In genomic region chr11:108914981-108915380, GRCh38 we compare ENCODE assay signal across 16 cellular contexts.
"Had no signal": no experiment of that assay in that cellular context is flagged by ENCODE, and none has a peak within 500 bp of the region (broad histone marks: within the 10 kb centered on the region; RNA-seq: fewer than 3 reads in every experiment).

No MANE protein-coding gene starts in this region.

- H3K27ac Mint-ChIP-seq: activated naive CD4-positive, alpha-beta T cell treated with anti-CD3 and anti-CD28 coated beads for 36 hours; activated T-helper 17 cell treated with anti-CD3 and anti-CD28 coated beads, Interleukin-2, amount 50 U/mL, for 72 hours; naive thymus-derived CD4-positive, alpha-beta T cell; stimulated activated naive CD8-positive, alpha-beta T cell treated with anti-CD3 and anti-CD28 coated beads, Interleukin-15, amount 100 ng/mL, for 72 hours had no signal

- H3K9me3 ChIP-seq: colonic mucosa, mucosa of descending colon, ovary, right lobe of liver, spleen, upper lobe of left lung had no signal

- ATAC-seq: activated CD4-positive, CD25-positive, alpha-beta regulatory T cell treated with anti-CD3 and anti-CD28 coated beads, Interleukin-2, amount 50 U/mL, for 24 hours; activated T-helper 17 cell treated with anti-CD3 and anti-CD28 coated beads, Interleukin-2, amount 50 U/mL, for 72 hours; left lobe of liver; mucosa of descending colon; naive thymus-derived CD4-positive, alpha-beta T cell; right lobe of liver; stimulated activated naive CD8-positive, alpha-beta T cell treated with anti-CD3 and anti-CD28 coated beads, Interleukin-15, amount 100 ng/mL, for 72 hours had no signal

- H3K27me3 ChIP-seq: colonic mucosa, ovary, right lobe of liver, spleen, upper lobe of left lung had no signal

- H3K27ac ChIP-seq: colonic mucosa, ovary, right lobe of liver, spleen, upper lobe of left lung had no signal

- H3K4me3 ChIP-seq: colonic mucosa, mucosa of descending colon, ovary, right lobe of liver, spleen, upper lobe of left lung had no signal

- H3K4me1 ChIP-seq: colonic mucosa, right lobe of liver had no signal

- H3K9me3 Mint-ChIP-seq: activated naive CD4-positive, alpha-beta T cell treated with anti-CD3 and anti-CD28 coated beads for 36 hours; activated T-helper 17 cell treated with anti-CD3 and anti-CD28 coated beads, Interleukin-2, amount 50 U/mL, for 72 hours; naive thymus-derived CD4-positive, alpha-beta T cell; stimulated activated naive CD8-positive, alpha-beta T cell treated with anti-CD3 and anti-CD28 coated beads, Interleukin-15, amount 100 ng/mL, for 72 hours had no signal

- H3K27me3 Mint-ChIP-seq: activated T-helper 17 cell treated with anti-CD3 and anti-CD28 coated beads, Interleukin-2, amount 50 U/mL, for 72 hours; naive thymus-derived CD4-positive, alpha-beta T cell; stimulated activated naive CD8-positive, alpha-beta T cell treated with anti-CD3 and anti-CD28 coated beads, Interleukin-15, amount 100 ng/mL, for 72 hours had no signal

- H3K36me3 ChIP-seq: colonic mucosa, ovary, right lobe of liver, upper lobe of left lung had no signal

- H3K4me1 Mint-ChIP-seq: activated T-helper 17 cell treated with anti-CD3 and anti-CD28 coated beads, Interleukin-2, amount 50 U/mL, for 72 hours; stimulated activated naive CD8-positive, alpha-beta T cell treated with anti-CD3 and anti-CD28 coated beads, Interleukin-15, amount 100 ng/mL, for 72 hours had no signal

- DNase-seq: activated naive CD4-positive, alpha-beta T cell treated with anti-CD3 and anti-CD28 coated beads for 36 hours; caudate nucleus; colonic mucosa; mucosa of descending colon; naive thymus-derived CD4-positive, alpha-beta T cell; ovary; right lobe of liver; spleen; stimulated activated naive CD8-positive, alpha-beta T cell treated with anti-CD3 and anti-CD28 coated beads, Interleukin-15, amount 100 ng/mL, for 72 hours; T-helper 9 cell; upper lobe of left lung had no signal

- H3K4me3 Mint-ChIP-seq: activated naive CD4-positive, alpha-beta T cell treated with anti-CD3 and anti-CD28 coated beads for 36 hours; activated T-helper 17 cell treated with anti-CD3 and anti-CD28 coated beads, Interleukin-2, amount 50 U/mL, for 72 hours; naive thymus-derived CD4-positive, alpha-beta T cell; stimulated activated naive CD8-positive, alpha-beta T cell treated with anti-CD3 and anti-CD28 coated beads, Interleukin-15, amount 100 ng/mL, for 72 hours had no signal

- FAIRE-seq: endothelial cell of umbilical vein, islet of Langerhans had no signal
